2 cellular contexts compared by ENCODE assay signal in genomic region chr7:26897928-26898327, GRCh38.
TF ChIP-seq lines count a peak whose summit lies in the region.

No MANE protein-coding gene starts in this region.

TF ChIP-seq in HepG2, 621 proteins besides CTCF, POLR2A, EP300 and RAD21:
- TF ChIP-seq ZNF7 (CRISPR knock-in tag; IDR thresholded peaks at IDR 0.05) (no peak), ZNF607 (CRISPR knock-in tag; IDR thresholded peaks at IDR 0.05; ENCODE audit: borderline replicate concordance) (no peak), SIN3B (IDR thresholded peaks at IDR 0.05; ENCODE audit: low read length) (no peak), MAFK (conservative IDR thresholded peaks at IDR 0.05 in 1 of 2, IDR thresholded peaks at IDR 0.05 in 1 of 2; ENCODE audit: low read length in 2 of 2) (peak; percentile 28 to 68; a peak in 3 of 4 replicates), FOSL2 (CRISPR knock-in tag; IDR thresholded peaks at IDR 0.05) (no peak), PITX1 (CRISPR knock-in tag; IDR thresholded peaks at IDR 0.05) (no peak), MAFF (IDR thresholded peaks at IDR 0.05; ENCODE audit: low read depth, low read length) (peak; percentile 22; the same call in 1 of the 2 replicates), POGZ (CRISPR knock-in tag; IDR thresholded peaks at IDR 0.05) (no peak)

TF ChIP-seq in K562, 482 proteins besides CTCF, POLR2A, EP300 and RAD21:
- TF ChIP-seq IRF2 (CRISPR knock-in tag; IDR thresholded peaks at IDR 0.05), result no peak
- no peak for TF ChIP-seq NFIC (IDR thresholded peaks at IDR 0.05)
- TF ChIP-seq ZNF316 (IDR thresholded peaks at IDR 0.05), result peak; percentile 57
- peak; percentile 37; the same call in 1 of the 2 replicates for TF ChIP-seq C11orf30 (IDR thresholded peaks at IDR 0.05; ENCODE audit: low read depth)
- no peak for TF ChIP-seq RBM25 (IDR thresholded peaks at IDR 0.05; ENCODE audit: low read depth, low read length, severe bottlenecking)
- 0 out of 2 replicates have a peak, but pooled peaks have one; percentile 15 for TF ChIP-seq MAFG (tag; conservative IDR thresholded peaks at IDR 0.05)
- TF ChIP-seq RCOR1 (IDR thresholded peaks at IDR 0.05; ENCODE audit: borderline replicate concordance in 1 of 2, low read depth in 2 of 2, low read length in 2 of 2), result no peak
- TF ChIP-seq SP1 (CRISPR knock-in tag; IDR thresholded peaks at IDR 0.05), result no peak
- TF ChIP-seq CHD1 (IDR thresholded peaks at IDR 0.05; ENCODE audit: low read length), result no peak
- TF ChIP-seq ZNF79 (CRISPR knock-in tag; IDR thresholded peaks at IDR 0.05; ENCODE audit: low read depth), result no peak
- TF ChIP-seq FOXA3 (CRISPR knock-in tag; conservative IDR thresholded peaks at IDR 0.05 in 1 of 2, IDR thresholded peaks at IDR 0.05 in 1 of 2), result no peak
- TF ChIP-seq BRF1 (IDR thresholded peaks at IDR 0.05; ENCODE audit: borderline replicate concordance, extremely low read depth, insufficient read length), result no peak
